14 cellular contexts compared by ENCODE assay signal in genomic region chr9:119959846-119960545, GRCh38.
DNase-seq lines count a peak whose midpoint lies in the region; ATAC-seq, FAIRE-seq and TF ChIP-seq lines count a peak whose summit lies in the region.
"Had no signal": no experiment of that assay in that cellular context is flagged by ENCODE, and none has a peak within 500 bp of the region (broad histone marks: within the 10 kb centered on the region; RNA-seq: fewer than 3 reads in every experiment).

No MANE protein-coding gene starts in this region.

- no peak overlapping the region for H3K4me3 ChIP-seq in IMR-90 (ENCODE audit: insufficient read depth, low read depth, low read length)
- H3K4me3 ChIP-seq in ascending aorta: no peak overlapping the region
- H3K4me3 ChIP-seq in H1 (ENCODE audit: extremely low read depth in 1 of 4, insufficient read depth in 2 of 4, low read depth in 3 of 4, low read length in 4 of 4): no peak overlapping the region
- H3K4me3 ChIP-seq in retinal pigment epithelial cell (ENCODE audit: low read length): no peak overlapping the region
- no peak overlapping the region for H3K4me3 ChIP-seq in small intestine (ENCODE audit: low read depth in 1 of 2, low read length in 2 of 2)

- POLR2A ChIA-PET in IMR-90 (lab: Charles Lee; ENCODE audit: unreplicated experiment) (no interaction called here), H1 (lab: Charles Lee; ENCODE audit: partially characterized antibody) (interaction anchor here (0.9 kb wide), 1 partner anchor 424 kb away, joined by 3 read pairs; no protein-coding TSS in a partner anchor)

- BruUV-seq in IMR-90 (replicated peaks; lab: Mats Ljungman, UMichigan): no TSS peak

- no peaks in the 10 kb centered on the region for H3K23me2 ChIP-seq in H1 (ENCODE audit: low read depth, low read length)

- CTCF ChIA-PET in IMR-90 (lab: Yijun Ruan, JAX) (no interaction called here), H1 (lab: Charles Lee; ENCODE audit: partially characterized antibody) (interaction anchor here (0.6 to 4.3 kb wide), 6 partner anchors 7 to 288 kb away, joined by 3 to 20 read pairs (median 4); no protein-coding TSS in a partner anchor)

- H3K9ac ChIP-seq in IMR-90 (ENCODE audit: low read depth, low read length) (no peak overlapping the region), H1 (replicated peaks in 1 of 4; ENCODE audit: extremely low read depth in 1 of 4, low read depth in 3 of 4, low read length in 3 of 4) (no peak overlapping the region)

- H3K27me3 ChIP-seq in IMR-90 (ENCODE audit: control insufficient read depth, insufficient read depth, low read length): no peaks in the 10 kb centered on the region
- H3K27me3 ChIP-seq in ascending aorta: no peaks in the 10 kb centered on the region
- no peaks in the 10 kb centered on the region for H3K27me3 ChIP-seq in H1 (replicated peaks in 1 of 4; ENCODE audit: control insufficient read depth in 3 of 4, extremely low read depth in 1 of 4, insufficient read depth in 3 of 4, low read length in 3 of 4)
- peaks cover 0 to 2% of the 10 kb centered on the region in 2 donors for H3K27me3 ChIP-seq in small intestine (ENCODE audit: control insufficient read depth in 2 of 2, insufficient read depth in 2 of 2, low read length in 2 of 2)

- no peak for TF ChIP-seq EP300 in H1 (IDR thresholded peaks at IDR 0.05; ENCODE audit: borderline replicate concordance in 1 of 2, low read depth in 2 of 2, low read length in 2 of 2)

- H3K27ac ChIP-seq in IMR-90 (ENCODE audit: insufficient read depth, low read length) (no peak overlapping the region), ascending aorta (peak overlapping the region; percentile 23 to 43), H1 (ENCODE audit: low read depth, low read length) (no peak overlapping the region), small intestine (ENCODE audit: low read depth in 1 of 2, low read length in 1 of 2) (no peak overlapping the region)

- no peak overlapping the region for H4K91ac ChIP-seq in IMR-90 (ENCODE audit: insufficient read depth, low read depth, low read length)
- no peak overlapping the region for H4K91ac ChIP-seq in H1 (replicated peaks; ENCODE audit: insufficient read length, low read length)

- H2BK20ac ChIP-seq in IMR-90 (ENCODE audit: low read depth, low read length) (no peak overlapping the region), H1 (ENCODE audit: low read length) (no peak overlapping the region)

- TF ChIP-seq POLR2A in IMR-90 (IDR thresholded peaks at IDR 0.05; ENCODE audit: low read depth, low read length) (no peak), H1 (IDR thresholded peaks at IDR 0.05; ENCODE audit: control extremely low read depth in 1 of 2, low read depth in 2 of 2, low read length in 2 of 2) (no peak)

- H2BK5ac ChIP-seq in IMR-90 (ENCODE audit: low read depth, low read length, poor library complexity, severe bottlenecking) (no peak overlapping the region), H1 (ENCODE audit: low read depth, low read length) (no peak overlapping the region)

- H3K56ac ChIP-seq in IMR-90 (ENCODE audit: extremely low read depth, insufficient read depth, low read length): no peak overlapping the region
- no peak overlapping the region for H3K56ac ChIP-seq in H1 (replicated peaks; ENCODE audit: insufficient read length, low read depth, low read length)

- TF ChIP-seq CTCF in IMR-90 (conservative IDR thresholded peaks at IDR 0.05; ENCODE audit: low read depth, low read length) (no peak), ascending aorta (IDR thresholded peaks at IDR 0.05) (no peak), H1 (IDR thresholded peaks at IDR 0.05; ENCODE audit: control extremely low read depth in 1 of 3, insufficient read depth in 1 of 3, low read depth in 1 of 3, low read length in 3 of 3) (no peak), retinal pigment epithelial cell (conservative IDR thresholded peaks at IDR 0.05; ENCODE audit: low read depth, low read length) (no peak)

- no peak for TF ChIP-seq RAD21 in IMR-90 (IDR thresholded peaks at IDR 0.05; ENCODE audit: low read length)
- TF ChIP-seq RAD21 in H1 (IDR thresholded peaks at IDR 0.05 in 1 of 2, conservative IDR thresholded peaks at IDR 0.05 in 1 of 2; ENCODE audit: low read depth in 2 of 2, low read length in 2 of 2): no peak

- H3K36me3 ChIP-seq in IMR-90 (ENCODE audit: control insufficient read depth, insufficient read depth, low read length) (no peaks in the 10 kb centered on the region), ascending aorta (no peaks in the 10 kb centered on the region), H1 (ENCODE audit: control insufficient read depth in 2 of 4, insufficient read depth in 4 of 4, low read length in 3 of 4) (no peaks in the 10 kb centered on the region), small intestine (ENCODE audit: control insufficient read depth in 2 of 2, insufficient read depth in 2 of 2, low read length in 2 of 2) (no peaks in the 10 kb centered on the region)

- H2AK5ac ChIP-seq in IMR-90 (ENCODE audit: low read depth, low read length) (no peak overlapping the region), H1 (ENCODE audit: low read depth, low read length) (no peak overlapping the region)

- no peaks in the 10 kb centered on the region for H3K9me1 ChIP-seq in IMR-90 (ENCODE audit: insufficient read depth, low read length)

- H2AK9ac ChIP-seq in IMR-90 (replicated peaks; ENCODE audit: low read depth, low read length, poor library complexity): no peak overlapping the region

- H2BK120ac ChIP-seq in IMR-90 (ENCODE audit: low read depth, low read length) (peak overlapping the region; percentile 29), H1 (replicated peaks; ENCODE audit: low read depth, low read length) (no peak overlapping the region)

- no peaks in the 10 kb centered on the region for H3K79me1 ChIP-seq in IMR-90 (ENCODE audit: low read depth in 1 of 2, low read length in 2 of 2)
- H3K79me1 ChIP-seq in H1 (ENCODE audit: low read depth, low read length): no peaks in the 10 kb centered on the region

- H4K20me1 ChIP-seq in IMR-90 (ENCODE audit: insufficient read depth, low read length) (no peaks in the 10 kb centered on the region), H1 (replicated peaks in 1 of 2; ENCODE audit: control insufficient read depth in 1 of 2, insufficient read depth in 2 of 2, low read length in 2 of 2) (no peaks in the 10 kb centered on the region)

- no peak overlapping the region for H2AFZ ChIP-seq in IMR-90 (replicated peaks; ENCODE audit: low read length, poor library complexity)
- no peak overlapping the region for H2AFZ ChIP-seq in H1 (ENCODE audit: low read length)

- no peak overlapping the region for H3K14ac ChIP-seq in IMR-90 (replicated peaks; ENCODE audit: low read depth, low read length)
- no peak overlapping the region for H3K14ac ChIP-seq in H1 (ENCODE audit: insufficient read length)

- DNase-seq in IMR-90: no peak
- DNase-seq in ascending aorta (ENCODE audit: low spot score in 2 of 2): no peak
- DNase-seq in H1 (ENCODE audit: low read depth in 1 of 2, low spot score in 2 of 2): no peak
- peak; percentile 78 for DNase-seq in retinal pigment epithelial cell (ENCODE audit: low read depth)
- DNase-seq in mucosa of gallbladder (ENCODE audit: low spot score): no peak
- DNase-seq in small intestine: no peak
- no peak for DNase-seq in GOT3 (lab: John Stamatoyannopoulos, UW)
- DNase-seq: ACHN; CD8-positive, alpha-beta memory T cell; H9; NCI-H1930; NCI-H510A treated with DMSO at 0.1 percent for 48 hours had no signal

- H2BK12ac ChIP-seq in H1 (ENCODE audit: low read depth, low read length): no peak overlapping the region

- intact Hi-C loops in IMR-90 (cut with micrococcal nuclease): loop anchor here (5.0 kb wide), 1 partner anchor 572 kb away; no protein-coding TSS in a partner anchor
- intact Hi-C loops in ascending aorta (cut with DNase I): loop anchor here (5.0 to 10.0 kb wide), 3 partner anchors 158 to 953 kb away; no protein-coding TSS in a partner anchor

- dilution Hi-C loops in IMR-90 (cut with HindIII; ENCODE audit: low sequenced_read_pairs, unreplicated experiment): no loop called here

- WGBS in IMR-90 (ENCODE audit: extremely low coverage in 2 of 2, insufficient read length in 1 of 2), 2 experiments: no CpG with 5 or more reads among the region's 6 CpGs
- WGBS in H1 (ENCODE audit: extremely low coverage in 1 of 2, insufficient coverage in 1 of 2, insufficient read length in 1 of 2, insufficient replicate concordance in 2 of 2, low coverage in 1 of 2, low lambda C conversion rate in 2 of 2, missing lambda C conversion rate in 1 of 2), 2 experiments: 91% methylated on average over 6 of the region's 6 CpGs; no CpG with 5 or more reads in 1 of the 2 experiments
- WGBS in small intestine, 3 donors: 61 to 66% (median 65%) methylated on average over 6 of the region's 6 CpGs

- H4K8ac ChIP-seq in IMR-90 (ENCODE audit: low read depth in 2 of 2, low read length in 2 of 2): no peak overlapping the region
- no peak overlapping the region for H4K8ac ChIP-seq in H1 (ENCODE audit: extremely low read depth, insufficient read depth, low read length)

- H3K4ac ChIP-seq in IMR-90 (ENCODE audit: low read depth, low read length) (no peak overlapping the region), H1 (replicated peaks; ENCODE audit: insufficient read length, low read depth, low read length) (no peak overlapping the region)

- H3K79me2 ChIP-seq in H1 (ENCODE audit: control insufficient read depth in 1 of 2, insufficient read depth in 2 of 2, low read length in 2 of 2): no peaks in the 10 kb centered on the region

- in situ Hi-C loops in IMR-90 (cut with MboI; ENCODE audit: low sequenced_read_pairs): loop anchor here (10.0 kb wide), 3 partner anchors 395 to 515 kb away; no protein-coding TSS in a partner anchor

- no peak overlapping the region for H4K5ac ChIP-seq in IMR-90 (ENCODE audit: low read depth, low read length)
- H4K5ac ChIP-seq in H1 (ENCODE audit: insufficient read length, low read depth, low read length): no peak overlapping the region

- H3K18ac ChIP-seq in IMR-90 (ENCODE audit: low read depth, low read length) (no peak overlapping the region), H1 (ENCODE audit: extremely low read depth, low read length) (no peak overlapping the region)

- H3K4me1 ChIP-seq in IMR-90 (ENCODE audit: control insufficient read depth, insufficient read depth, low read length) (peaks cover 11% of the 10 kb centered on the region), ascending aorta (peaks cover 0 to 24% of the 10 kb centered on the region in 2 donors), H1 (replicated peaks in 1 of 4; ENCODE audit: control insufficient read depth in 3 of 4, insufficient read depth in 4 of 4, low read length in 3 of 4) (peaks cover 1 to 12% (median 10%) of the 10 kb centered on the region in 4 experiments; a peak in 4 of 7 replicates), small intestine (ENCODE audit: control insufficient read depth in 2 of 2, insufficient read depth in 1 of 2, low read depth in 1 of 2, low read length in 1 of 2) (no peaks in the 10 kb centered on the region)

- FAIRE-seq in H1 (lab: Jason Lieb, UNC): no peak
- FAIRE-seq in small intestine (lab: Jason Lieb, UNC): no peak
- FAIRE-seq: RCC 7860 had no signal

- no peak for ATAC-seq in IMR-90 (ENCODE audit: low read depth)
- ATAC-seq in HG02798 (IDR thresholded peaks at IDR 0.05; ENCODE audit: poor library complexity, unreplicated experiment): no peak

- H2BK15ac ChIP-seq in IMR-90 (ENCODE audit: low read depth, low read length) (no peak overlapping the region), H1 (ENCODE audit: low read length) (peak overlapping the region; percentile 40; the same call in 1 of the 2 replicates)

- H3K23ac ChIP-seq in IMR-90 (ENCODE audit: low read depth, low read length) (no peak overlapping the region), H1 (ENCODE audit: insufficient read length) (no peak overlapping the region)

- H3K4me2 ChIP-seq in IMR-90 (ENCODE audit: low read depth, low read length): no peak overlapping the region
- H3K4me2 ChIP-seq in H1 (ENCODE audit: insufficient read depth in 1 of 2, low read depth in 2 of 2, low read length in 2 of 2): no peak overlapping the region

- H3K9me3 ChIP-seq in IMR-90 (ENCODE audit: control insufficient read depth, insufficient read depth, low read length) (no peaks in the 10 kb centered on the region), ascending aorta (no peaks in the 10 kb centered on the region), H1 (ENCODE audit: insufficient read depth in 2 of 2, low read depth in 1 of 2, low read length in 1 of 2) (no peaks in the 10 kb centered on the region; a peak in 1 of 4 replicates), small intestine (ENCODE audit: control insufficient read depth, low read depth) (no peaks in the 10 kb centered on the region)

Comparison
In these comparisons a context has a peak if more than half of its experiments do, and no peak if none do; other contexts are left out.
1. H3K27ac ChIP-seq: peak in ascending aorta (2 of 2); none in IMR-90 (single experiment), H1 (single experiment) and small intestine (0 of 2).